ENCODE assay signal across 8 cellular contexts in the genomic region with DNA sequence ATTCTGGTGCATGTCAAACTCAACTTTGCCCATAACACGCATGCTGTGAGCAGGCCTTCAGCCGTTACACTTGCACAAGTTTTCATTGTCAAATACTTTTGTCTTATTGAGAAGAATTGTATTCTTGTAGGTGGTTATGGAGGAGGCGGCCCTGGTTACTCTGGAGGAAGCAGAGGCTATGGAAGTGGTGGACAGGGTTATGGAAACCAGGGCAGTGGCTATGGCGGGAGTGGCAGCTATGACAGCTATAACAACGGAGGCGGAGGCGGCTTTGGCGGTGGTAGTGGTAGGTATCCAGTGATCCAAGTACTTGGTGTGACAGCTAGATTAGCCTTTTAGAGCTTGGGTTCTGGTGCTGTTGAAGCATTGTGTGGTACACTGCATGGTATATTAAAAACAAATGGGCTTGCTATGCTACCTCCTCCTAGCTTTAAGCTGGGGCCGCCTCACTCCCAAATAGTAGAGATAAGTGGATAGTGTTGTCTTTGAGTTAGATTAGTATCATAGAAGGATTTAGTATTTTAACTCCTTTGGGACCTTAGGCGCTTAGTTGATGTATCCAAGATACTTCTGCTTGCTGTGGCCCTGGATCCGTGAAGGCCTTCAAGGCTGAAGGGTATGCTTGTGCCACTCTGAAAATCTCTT. TPM values are rescaled to one million over a fixed set of nuclear protein-coding genes. Genes with fewer than 3 reads are reported as not detected.
DNase-seq lines count a peak whose midpoint lies in the region; ATAC-seq and TF ChIP-seq lines count a peak whose summit lies in the region.

No MANE protein-coding gene starts in this region.

- H3K9ac ChIP-seq in OCI-LY1 (ENCODE audit: low read length), result peak overlapping the region; percentile 99

- peaks cover 28% of the 10 kb centered on the region for H3F3A ChIP-seq in OCI-LY1 (ENCODE audit: insufficient read depth, low read length)

- no peaks in the 10 kb centered on the region for H3K9me2 ChIP-seq in OCI-LY1 (ENCODE audit: low read depth, low read length)

- H3K9me3 ChIP-seq in OCI-LY1 (ENCODE audit: low read length), result no peaks in the 10 kb centered on the region
- no peaks in the 10 kb centered on the region for H3K9me3 ChIP-seq in gastrocnemius medialis

- peak overlapping the region; percentile 78 for H3K4me2 ChIP-seq in OCI-LY1 (ENCODE audit: low read length)

- peaks cover 90% of the 10 kb centered on the region for H3K36me3 ChIP-seq in OCI-LY1 (ENCODE audit: insufficient read depth, low read length)
- peaks cover 0 to 63% of the 10 kb centered on the region in 2 donors for H3K36me3 ChIP-seq in gastrocnemius medialis

- ATAC-seq in gastrocnemius medialis, result no peak

- H3K27me3 ChIP-seq in OCI-LY1 (ENCODE audit: insufficient read depth, low read length) (no peaks in the 10 kb centered on the region), gastrocnemius medialis (no peaks in the 10 kb centered on the region)

- peaks cover 29% of the 10 kb centered on the region for H3K79me2 ChIP-seq in OCI-LY1 (ENCODE audit: insufficient read depth, low read length)

- H3K4me3 ChIP-seq in GM08714 (ENCODE audit: low read length) (peak overlapping the region; percentile 98), OCI-LY1 (ENCODE audit: low read depth, low read length, poor library complexity, severe bottlenecking) (peak overlapping the region; percentile 85), gastrocnemius medialis (peak overlapping the region; percentile 74 to 95 (median 81)), lower leg skin (ENCODE audit: low read depth, poor library complexity, severe bottlenecking) (no peak overlapping the region)

- no peaks in the 10 kb centered on the region for H4K20me1 ChIP-seq in OCI-LY1 (ENCODE audit: insufficient read depth, low read length)

- DNase-seq in epithelial cell of prostate (ENCODE audit: low read depth, low spot score) (no peak), gastrocnemius medialis (no peak), SIG-M5 treated with dmso at 0.1 percent for 504 hours (lab: John Stamatoyannopoulos, UW; ENCODE audit: unreplicated experiment) (no peak), ecto neural progenitor cell (ENCODE audit: low spot score) (no peak), lower leg skin (ENCODE audit: low spot score in 2 of 2) (no peak), middle frontal gyrus (ENCODE audit: extremely low spot score, low spot score) (no peak)

- H3K4me1 ChIP-seq in OCI-LY1 (ENCODE audit: insufficient read depth, low read length, severe bottlenecking) (peaks cover 61% of the 10 kb centered on the region), gastrocnemius medialis (peaks cover 75% of the 10 kb centered on the region in 2 donors)

- no peak overlapping the region for H2AFZ ChIP-seq in OCI-LY1 (ENCODE audit: low read length)

- intact Hi-C loops in gastrocnemius medialis (cut with DNase I; ENCODE audit: low total_unique reads), result loop anchor here (5.0 to 10.0 kb wide), 4 partner anchors 266 to 1422 kb away; partner anchors contain the start of genes CALCOCO1, HOXC10 and ITGA7
- intact Hi-C loops in lower leg skin (cut with DNase I; ENCODE audit: low total_unique reads), result no loop called here

- 28% methylated on average over 11 of the region's 11 CpGs for WGBS in lower leg skin, 2 donors

- H3K27ac ChIP-seq in OCI-LY1 (ENCODE audit: low read depth, low read length, poor library complexity, severe bottlenecking) (no peak overlapping the region), epithelial cell of prostate (peak overlapping the region; percentile 87), gastrocnemius medialis (peak overlapping the region; percentile 93 to 98 (median 96))

- in situ Hi-C loops in gastrocnemius medialis (cut with MboI; ENCODE audit: low sequenced_read_pairs in 4 of 4), result no loop called here

- TF ChIP-seq POLR2A in gastrocnemius medialis (IDR thresholded peaks at IDR 0.05), result no peak
- TF ChIP-seq POLR2A in lower leg skin (IDR thresholded peaks at IDR 0.05), result no peak

- no peak for TF ChIP-seq CTCF in OCI-LY1 (IDR thresholded peaks at IDR 0.05; ENCODE audit: low read length)
- no peak for TF ChIP-seq CTCF in gastrocnemius medialis (IDR thresholded peaks at IDR 0.05 in 4 of 5, conservative IDR thresholded peaks at IDR 0.05 in 1 of 5)
- no peak for TF ChIP-seq CTCF in lower leg skin (IDR thresholded peaks at IDR 0.05)

RNA-seq across cellular contexts. Expression of gene HNRNPA1, which starts 2.5 kb away (rescaled TPM):
- total RNA-seq in gastrocnemius medialis (100 to 1,000 TPM; 146 to 412 (median 186) TPM), lower leg skin (100 to 1,000 TPM; 246 to 840 (median 399) TPM)

RNA-seq across cellular contexts. Expression of gene CBX5, which starts 3.1 kb away (rescaled TPM):
- total RNA-seq in gastrocnemius medialis, result 1 to 10 TPM; 7.9 to 8.9 (median 8.1) TPM
- 10 to 100 TPM; 13.2 to 26.4 (median 20.4) TPM for total RNA-seq in lower leg skin

RNA-seq across cellular contexts. Expression of gene NFE2, which starts 17.7 kb away (rescaled TPM):
- total RNA-seq in gastrocnemius medialis, result 1 to 10 TPM in 2 of 4 donors, under 1 TPM in 1, not detected in 1; 0.64 to 8.0 (median 1.8) TPM
- 10 to 100 TPM in 2 of 4 donors, 1 to 10 TPM in 2; 2.5 to 18.6 (median 8.1) TPM for total RNA-seq in lower leg skin

RNA-seq across cellular contexts. Expression of gene COPZ1, which starts 41.9 kb away (rescaled TPM):
- total RNA-seq in gastrocnemius medialis, result 100 to 1,000 TPM in 2 of 4 donors, 10 to 100 TPM in 2; 91.8 to 145 (median 107) TPM
- 10 to 100 TPM; 55.6 to 86.5 (median 69.4) TPM for total RNA-seq in lower leg skin
